11 cellular contexts compared by ENCODE assay signal in genomic region chr17:8939496-8940334, GRCh38. TPM values are rescaled to one million over a fixed set of nuclear protein-coding genes. Genes with fewer than 3 reads are reported as not detected.
A peak's percentile ranks its signal among the peaks of the same experiment; 100 is the strongest.
DNase-seq lines count a peak whose midpoint lies in the region; ATAC-seq, FAIRE-seq and TF ChIP-seq lines count a peak whose summit lies in the region.
"Had no signal": no experiment of that assay in that cellular context is flagged by ENCODE, and none has a peak within 500 bp of the region (broad histone marks: within the 10 kb centered on the region; RNA-seq: fewer than 3 reads in every experiment).

No MANE protein-coding gene starts in this region.

- RAD21 ChIA-PET in GM12878 (lab: Charles Lee; ENCODE audit: unreplicated experiment): interaction anchor here (0.8 to 7.9 kb wide), 21 partner anchors 9 to 530 kb away, joined by 3 to 122 read pairs (median 5); partner anchors contain the start of gene PIK3R6

- peak; percentile 79 for DNase-seq in GM12878 (ENCODE audit: low read depth, low spot score)
- no peak for DNase-seq in kidney tubule cell (ENCODE audit: low spot score)
- no peak for DNase-seq in ovary
- no peak for DNase-seq in GM03348 (ENCODE audit: low spot score)
- no peak for DNase-seq in SJCRH30
- DNase-seq: Caco-2, NCI-H1417 treated with DMSO at 0.1 percent for 48 hours, nucleus accumbens had no signal

- no peak overlapping the region for H2AFZ ChIP-seq in GM12878 (ENCODE audit: control insufficient read depth, low read depth, low read length)

- CTCF ChIA-PET in GM12878 (lab: Yijun Ruan, JAX): interaction anchor here (0.7 to 4.9 kb wide), 10 partner anchors 12 to 82 kb away, joined by 3 to 35 read pairs (median 6); partner anchors contain the start of gene PIK3R6

- H4K20me1 ChIP-seq in BLaER1 treated with 17β-estradiol and CSF1 and Interleukin-3, amounts not matched to agents 10 nM and 100 nM: peaks cover 15 to 59% (median 33%) of the 10 kb centered on the region in 11 experiments; a peak in 20 of 22 replicates
- H4K20me1 ChIP-seq in GM12878 (ENCODE audit: control insufficient read depth, insufficient read depth): no peaks in the 10 kb centered on the region

- peak; percentile 56 for ATAC-seq in GM18907 (IDR thresholded peaks at IDR 0.05; ENCODE audit: unreplicated experiment)
- ATAC-seq in HG03439 (IDR thresholded peaks at IDR 0.05; ENCODE audit: unreplicated experiment): peak; percentile 43
- peak; percentile 69 for ATAC-seq in GM12878

- in situ Hi-C loops in GM12878 (cut with MboI): no loop called here

- SMC1A ChIA-PET in GM12878 (lab: Charles Lee; ENCODE audit: uncharacterized antibody, unreplicated experiment): interaction anchor here (0.8 to 19.3 kb wide), 15 partner anchors 16 to 133 kb away, joined by 3 to 345 read pairs (median 6); partner anchors contain the start of gene PIK3R5

- peaks cover 50 to 89% (median 54%) of the 10 kb centered on the region in 10 experiments for H3K4me1 ChIP-seq in BLaER1 treated with 17β-estradiol and CSF1 and Interleukin-3, amounts not matched to agents 10 nM and 100 nM
- peaks cover 48% of the 10 kb centered on the region for H3K4me1 ChIP-seq in GM12878 (ENCODE audit: control insufficient read depth, insufficient read depth, low read length)
- H3K4me1 ChIP-seq in ovary (ENCODE audit: insufficient read depth): no peaks in the 10 kb centered on the region
- no peaks in the 10 kb centered on the region for H3K4me1 ChIP-seq in SJCRH30
- H3K4me1 ChIP-seq: Caco-2 had no signal

- TF ChIP-seq CTCF in GM12878 (IDR thresholded peaks at IDR 0.05 in 2 of 3, conservative IDR thresholded peaks at IDR 0.05 in 1 of 3; ENCODE audit: control insufficient read depth in 2 of 3, extremely low read depth in 1 of 3, insufficient read depth in 1 of 3, low read depth in 3 of 3, low read length in 3 of 3) (no peak), ovary (IDR thresholded peaks at IDR 0.05) (no peak)

- TF ChIP-seq EP300 in GM12878 (IDR thresholded peaks at IDR 0.05; ENCODE audit: borderline replicate concordance in 1 of 2, control insufficient read depth in 1 of 2, low read depth in 2 of 2, low read length in 2 of 2) (peak; percentile 91 to 95), ovary (IDR thresholded peaks at IDR 0.05) (no peak)

- peaks cover 8 to 60% (median 29%) of the 10 kb centered on the region in 11 experiments for H3K36me3 ChIP-seq in BLaER1 treated with 17β-estradiol and CSF1 and Interleukin-3, amounts not matched to agents 10 nM and 100 nM
- H3K36me3 ChIP-seq in GM12878 (ENCODE audit: control insufficient read depth in 2 of 2, insufficient read depth in 2 of 2, low read length in 1 of 2) (peaks cover 9 to 11% of the 10 kb centered on the region in 2 experiments; a peak in 3 of 4 replicates), ovary (no peaks in the 10 kb centered on the region), SJCRH30 (no peaks in the 10 kb centered on the region)

- no TSS peak for BruUV-seq in GM12878 (replicated peaks; lab: Mats Ljungman, UMichigan)

- intact Hi-C loops in GM12878 (cut with micrococcal nuclease; ENCODE audit: unreplicated experiment): loop anchor here (1.0 to 2.0 kb wide), 4 partner anchors 15 to 84 kb away; no protein-coding TSS in a partner anchor
- intact Hi-C loops in ovary (cut with DNase I): loop anchor here in 1 of 4 donors (10.0 kb wide), 1 partner anchor 65 kb away; no protein-coding TSS in a partner anchor

- peaks cover 0 to 22% (median 10%) of the 10 kb centered on the region in 11 experiments; a peak in 16 of 22 replicates for H3K9me3 ChIP-seq in BLaER1 treated with 17β-estradiol and CSF1 and Interleukin-3, amounts not matched to agents 10 nM and 100 nM (replicated peaks in 1 of 11)
- H3K9me3 ChIP-seq in GM12878 (replicated peaks; ENCODE audit: control insufficient read depth, insufficient read depth, low read length) (peaks cover 10% of the 10 kb centered on the region; the same call in 2 of the 3 replicates), ovary (no peaks in the 10 kb centered on the region), SJCRH30 (replicated peaks) (no peaks in the 10 kb centered on the region)
- H3K9me3 ChIP-seq: Caco-2 had no signal

- peaks cover 56% of the 10 kb centered on the region for H3K79me2 ChIP-seq in GM12878 (ENCODE audit: control insufficient read depth, insufficient read depth, low read length)

- 0 out of 2 replicates have a peak, but pooled peaks have one; percentile 8 for TF ChIP-seq POLR2A in GM12878 (IDR thresholded peaks at IDR 0.05; ENCODE audit: low read depth, low read length)
- TF ChIP-seq POLR2A in ovary (IDR thresholded peaks at IDR 0.05): no peak

- WGBS in GM12878 (ENCODE audit: insufficient coverage, insufficient replicate concordance, low lambda C conversion rate, missing lambda C conversion rate): 1% methylated on average over 12 of the region's 12 CpGs
- WGBS in ovary, 3 donors: 38 to 48% (median 42%) methylated on average over 12 of the region's 12 CpGs

- TF ChIP-seq RAD21 in GM12878 (IDR thresholded peaks at IDR 0.05; ENCODE audit: insufficient read depth, low read depth, low read length): peak; percentile 24

- peak overlapping the region; percentile 61 to 95 (median 83); a peak in 19 of 22 replicates for H3K4me2 ChIP-seq in BLaER1 treated with 17β-estradiol and CSF1 and Interleukin-3, amounts not matched to agents 10 nM and 100 nM
- H3K4me2 ChIP-seq in GM12878 (ENCODE audit: control insufficient read depth, insufficient read depth): peak overlapping the region; percentile 86

- FAIRE-seq in GM12878 (lab: Jason Lieb, UNC): peak; percentile 59

- H3K4me3 ChIP-seq in BLaER1 treated with 17β-estradiol and CSF1 and Interleukin-3, amounts not matched to agents 10 nM and 100 nM: no peak overlapping the region
- H3K4me3 ChIP-seq in GM12878 (peak overlapping the region; percentile 10; the same call in 1 of the 2 replicates), ovary (no peak overlapping the region), SJCRH30 (no peak overlapping the region)

- peak overlapping the region in 6 of 11 experiments; percentile 6 to 74 (median 42); a peak in 5 of 22 replicates for H3K27ac ChIP-seq in BLaER1 treated with 17β-estradiol and CSF1 and Interleukin-3, amounts not matched to agents 10 nM and 100 nM
- H3K27ac ChIP-seq in GM12878 (ENCODE audit: control insufficient read depth, insufficient read depth) (peak overlapping the region; percentile 94), ovary (no peak overlapping the region), SJCRH30 (no peak overlapping the region)

- no peak overlapping the region; a peak in 2 of 22 replicates for H3K9ac ChIP-seq in BLaER1 treated with 17β-estradiol and CSF1 and Interleukin-3, amounts not matched to agents 10 nM and 100 nM
- peak overlapping the region; percentile 67 for H3K9ac ChIP-seq in GM12878 (ENCODE audit: control insufficient read depth, insufficient read depth, low read length)

- no peaks in the 10 kb centered on the region for H3K27me3 ChIP-seq in BLaER1 treated with 17β-estradiol and CSF1 and Interleukin-3, amounts not matched to agents 10 nM and 100 nM
- H3K27me3 ChIP-seq in GM12878 (replicated peaks in 1 of 2; ENCODE audit: control insufficient read depth in 2 of 2, insufficient read depth in 2 of 2, low read length in 1 of 2) (no peaks in the 10 kb centered on the region), ovary (no peaks in the 10 kb centered on the region), SJCRH30 (no peaks in the 10 kb centered on the region)

- POLR2A ChIA-PET in GM12878 (lab: Charles Lee): interaction anchor here (0.8 to 4.7 kb wide), 12 partner anchors 12 to 83 kb away, joined by 3 to 73 read pairs (median 6); partner anchors contain the start of gene PIK3R5

TF ChIP-seq in GM12878, 131 proteins besides CTCF, POLR2A, EP300 and RAD21 (continues in another document):
- peak; percentile 93 for TF ChIP-seq ZBED1 (IDR thresholded peaks at IDR 0.05; ENCODE audit: borderline replicate concordance)
- TF ChIP-seq E4F1 (IDR thresholded peaks at IDR 0.05; ENCODE audit: borderline replicate concordance, partially characterized antibody): no peak

RNA-seq across cellular contexts. Expression of gene PIK3R5, which starts 25.8 kb away (rescaled TPM):
- total RNA-seq in GM12878 (2013; cell fraction: nucleolus; rRNA removed): 260 and 296 TPM in 2 replicates
- 36.8 and 39.5 TPM in 2 replicates for total RNA-seq in GM12878 (2014; rRNA removed)
- total RNA-seq in GM12878 (2014; rRNA removed; fragmentation: Illumina TruSeq; extraction: Trizol): 24.7 and 26.5 TPM in 2 replicates
- total RNA-seq in GM12878 (2021): 50.8 and 51.2 TPM in 2 replicates
- polyA plus RNA-seq in GM12878 (2011; ENCODE audit: low read depth): 25.1 TPM
- polyA plus RNA-seq in GM12878 (2011; rRNA removed): 34.3 and 43.9 TPM in 2 replicates
- 42.7 and 45.7 TPM in 2 replicates for polyA plus RNA-seq in GM12878 (2011; cell fraction: cytosol; rRNA removed)
- polyA plus RNA-seq in GM12878 (2011; cell fraction: nucleus; rRNA removed): 155 and 160 TPM in 2 replicates
- 44.1 and 46.7 TPM in 2 replicates for polyA plus RNA-seq in GM12878 (2012)
- polyA plus RNA-seq in GM12878 (2014; fragmentation: Illumina TruSeq; extraction: Trizol): 27.3 and 34.2 TPM in 2 replicates
- 1 to 10 TPM; 9.5 to 9.6 TPM for polyA plus RNA-seq in GM12878 (2014; fragmentation: Nextera tagmentation; extraction: Ambion mirVana)
- 32.9 and 33.5 TPM in 2 replicates for polyA plus RNA-seq in GM12878 (2014; rRNA removed)
- 10 to 100 TPM; 36.9 to 39.5 TPM for polyA plus RNA-seq in GM12878 (2016; fragmentation: Nextera tagmentation; extraction: Ambion mirVana)
- polyA minus RNA-seq in GM12878 (2011; rRNA and poly(A)+ RNA removed): 48.9 and 95.6 TPM in 2 replicates
- 32.6 and 35.1 TPM in 2 replicates for polyA minus RNA-seq in GM12878 (2011; cell fraction: cytosol; rRNA and poly(A)+ RNA removed)
- polyA minus RNA-seq in GM12878 (2011; cell fraction: nucleus; rRNA and poly(A)+ RNA removed): 48.0 and 66.0 TPM in 2 replicates
- 1 to 10 TPM; 1.3 to 8.9 (median 3.7) TPM for total RNA-seq in ovary
- 1 to 10 TPM in 1 of 2 donors, under 1 TPM in 1; 0.86 to 3.8 TPM for polyA plus RNA-seq in ovary
- total RNA-seq in SJCRH30 (2014; rRNA removed; shearing (Covaris generic)): not detected in 2 replicates
- total RNA-seq: Caco-2 had no signal

Comparison
In these comparisons a context has a peak if more than half of its experiments do, and no peak if none do; other contexts are left out.
1. H3K27ac ChIP-seq: peak in BLaER1 treated with 17β-estradiol and CSF1 and Interleukin-3, amounts not matched to agents 10 nM and 100 nM (6 of 11) and GM12878 (single experiment); none in ovary (0 of 2) and SJCRH30 (single experiment).
2. Peak in every context shown above with its lines, with median percentiles within 50 percentile points of each other: ATAC-seq.